ENCODE assay signal across 25 cellular contexts in the genomic region with DNA sequence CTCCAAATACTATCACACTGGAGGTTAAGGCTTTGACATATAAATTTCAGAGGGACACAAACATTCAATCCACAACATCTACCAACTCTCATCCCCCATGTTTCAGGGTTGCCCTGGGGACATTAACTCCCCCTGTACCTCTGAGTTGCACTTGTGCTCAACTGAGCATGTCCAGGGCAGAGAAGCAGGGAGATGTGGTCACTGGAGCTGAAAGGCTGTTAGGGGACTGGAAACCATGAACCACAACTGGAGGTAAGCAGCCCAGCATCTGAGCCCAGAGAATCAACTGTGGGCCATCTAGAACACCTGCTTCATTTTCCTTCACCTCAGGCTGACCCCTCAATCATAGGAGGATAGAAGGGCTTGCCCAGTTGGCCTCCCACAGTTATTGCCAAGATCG.
DNase-seq lines count a peak whose midpoint lies in the region; ATAC-seq and TF ChIP-seq lines count a peak whose summit lies in the region.
"Had no signal": no experiment of that assay in that cellular context is flagged by ENCODE, and none has a peak within 500 bp of the region (broad histone marks: within the 10 kb centered on the region; RNA-seq: fewer than 3 reads in every experiment).

No MANE protein-coding gene starts in this region.

- peaks cover 0 to 6% (median 0%) of the 10 kb centered on the region in 11 experiments; a peak in 1 of 22 replicates for H3K27me3 ChIP-seq in BLaER1 treated with 17β-estradiol and CSF1 and Interleukin-3, amounts not matched to agents 10 nM and 100 nM
- peaks cover 0 to 58% (median 10%) of the 10 kb centered on the region in 45 donors for H3K27me3 ChIP-seq in dorsolateral prefrontal cortex
- no peaks in the 10 kb centered on the region for H3K27me3 ChIP-seq in lower lobe of right lung (ENCODE audit: low read depth)
- H3K27me3 ChIP-seq: foreskin keratinocyte, right atrium auricular region had no signal

- H3K27me3 Mint-ChIP-seq in activated T-helper 17 cell treated with anti-CD3 and anti-CD28 coated beads, Interleukin-2, amount 50 U/mL, for 72 hours = no peaks in the 10 kb centered on the region
- H3K27me3 Mint-ChIP-seq: activated CD8-positive, alpha-beta memory T cell treated with anti-CD3 and anti-CD28 coated beads, Interleukin-2, amount 10 ng/mL, durations not matched to agents 7 days and 5 days had no signal

- peak overlapping the region; percentile 7 for H3K27ac Mint-ChIP-seq in activated T-helper 17 cell treated with anti-CD3 and anti-CD28 coated beads, Interleukin-2, amount 50 U/mL, for 72 hours
- H3K27ac Mint-ChIP-seq: activated CD8-positive, alpha-beta memory T cell treated with anti-CD3 and anti-CD28 coated beads, Interleukin-2, amount 10 ng/mL, durations not matched to agents 7 days and 5 days; CD8-positive, alpha-beta memory T cell had no signal

- intact Hi-C loops in dorsolateral prefrontal cortex (cut with DNase I) = no loop called here
- intact Hi-C loops in lower lobe of right lung (cut with DNase I) = no loop called here

- H3K27ac ChIP-seq in BLaER1 treated with 17β-estradiol and CSF1 and Interleukin-3, amounts not matched to agents 10 nM and 100 nM = peak overlapping the region in 8 of 11 experiments; percentile 13 to 66 (median 38); a peak in 11 of 22 replicates
- H3K27ac ChIP-seq in dorsolateral prefrontal cortex = no peak overlapping the region
- H3K27ac ChIP-seq in lower lobe of right lung = no peak overlapping the region
- H3K27ac ChIP-seq: foreskin keratinocyte, GM23248, right atrium auricular region, SK-N-MC had no signal

- H3K9ac ChIP-seq in BLaER1 treated with 17β-estradiol and CSF1 and Interleukin-3, amounts not matched to agents 10 nM and 100 nM = peak overlapping the region in 4 of 11 experiments; percentile 0 to 42 (median 21); a peak in 3 of 22 replicates
- H3K9ac ChIP-seq: GM23248 had no signal

- no peaks in the 10 kb centered on the region for H4K20me1 ChIP-seq in BLaER1 treated with 17β-estradiol and CSF1 and Interleukin-3, amounts not matched to agents 10 nM and 100 nM

- no peaks in the 10 kb centered on the region for H3K36me3 Mint-ChIP-seq in activated T-helper 17 cell treated with anti-CD3 and anti-CD28 coated beads, Interleukin-2, amount 50 U/mL, for 72 hours (ENCODE audit: low read depth)
- H3K36me3 Mint-ChIP-seq: activated CD8-positive, alpha-beta memory T cell treated with anti-CD3 and anti-CD28 coated beads, Interleukin-2, amount 10 ng/mL, durations not matched to agents 7 days and 5 days had no signal

- H3K4me2 ChIP-seq in BLaER1 treated with 17β-estradiol and CSF1 and Interleukin-3, amounts not matched to agents 10 nM and 100 nM = peak overlapping the region; percentile 56 to 89 (median 79)

- H3K4me1 ChIP-seq in BLaER1 treated with 17β-estradiol and CSF1 and Interleukin-3, amounts not matched to agents 10 nM and 100 nM = peaks cover 35 to 66% (median 57%) of the 10 kb centered on the region in 10 experiments
- H3K4me1 ChIP-seq in lower lobe of right lung = no peaks in the 10 kb centered on the region
- H3K4me1 ChIP-seq: foreskin keratinocyte, right atrium auricular region had no signal

- peaks cover 12% of the 10 kb centered on the region for H3K4me1 Mint-ChIP-seq in activated T-helper 17 cell treated with anti-CD3 and anti-CD28 coated beads, Interleukin-2, amount 50 U/mL, for 72 hours

- ATAC-seq in GM18909 (IDR thresholded peaks at IDR 0.05; ENCODE audit: poor library complexity, unreplicated experiment) (peak; percentile 53), HG02885 (IDR thresholded peaks at IDR 0.05; ENCODE audit: poor library complexity, unreplicated experiment) (peak; percentile 48), lower lobe of right lung (no peak)
- no peak for ATAC-seq in activated T-helper 17 cell treated with anti-CD3 and anti-CD28 coated beads, Interleukin-2, amount 50 U/mL, for 72 hours (replicated peaks)
- ATAC-seq: activated CD4-positive, CD25-positive, alpha-beta regulatory T cell treated with anti-CD3 and anti-CD28 coated beads, Interleukin-2, amount 50 U/mL, for 24 hours; activated CD8-positive, alpha-beta memory T cell treated with anti-CD3 and anti-CD28 coated beads, Interleukin-2, amount 10 ng/mL, durations not matched to agents 7 days and 5 days; foreskin keratinocyte; K562 had no signal

- no peak overlapping the region for H3K4me3 Mint-ChIP-seq in activated T-helper 17 cell treated with anti-CD3 and anti-CD28 coated beads, Interleukin-2, amount 50 U/mL, for 72 hours
- H3K4me3 Mint-ChIP-seq: activated CD8-positive, alpha-beta memory T cell treated with anti-CD3 and anti-CD28 coated beads, Interleukin-2, amount 10 ng/mL, durations not matched to agents 7 days and 5 days; CD8-positive, alpha-beta memory T cell had no signal

- no peaks in the 10 kb centered on the region for H3K36me3 ChIP-seq in BLaER1 treated with 17β-estradiol and CSF1 and Interleukin-3, amounts not matched to agents 10 nM and 100 nM
- no peaks in the 10 kb centered on the region for H3K36me3 ChIP-seq in lower lobe of right lung
- H3K36me3 ChIP-seq: right atrium auricular region had no signal

- H3K4me3 ChIP-seq in BLaER1 treated with 17β-estradiol and CSF1 and Interleukin-3, amounts not matched to agents 10 nM and 100 nM = peak overlapping the region in 2 of 10 experiments; percentile 1 to 15; a peak in 2 of 20 replicates
- no peak overlapping the region for H3K4me3 ChIP-seq in dorsolateral prefrontal cortex
- H3K4me3 ChIP-seq in lower lobe of right lung = no peak overlapping the region
- H3K4me3 ChIP-seq: GM23248, K562, right atrium auricular region, SK-N-MC had no signal

- H3K9me3 ChIP-seq in BLaER1 treated with 17β-estradiol and CSF1 and Interleukin-3, amounts not matched to agents 10 nM and 100 nM (replicated peaks in 1 of 11) = peaks cover 4 to 10% (median 5%) of the 10 kb centered on the region in 11 experiments
- no peaks in the 10 kb centered on the region for H3K9me3 ChIP-seq in lower lobe of right lung

- TF ChIP-seq CTCF in dorsolateral prefrontal cortex (IDR thresholded peaks at IDR 0.05 in 54 of 56, conservative IDR thresholded peaks at IDR 0.05 in 2 of 56; ENCODE audit: low read depth in 1 of 56, partially characterized antibody in 56 of 56) = no peak
- no peak for TF ChIP-seq CTCF in lower lobe of right lung (IDR thresholded peaks at IDR 0.05)

- H3K9me3 Mint-ChIP-seq in activated T-helper 17 cell treated with anti-CD3 and anti-CD28 coated beads, Interleukin-2, amount 50 U/mL, for 72 hours = no peaks in the 10 kb centered on the region

- no peak for DNase-seq in dorsolateral prefrontal cortex
- DNase-seq in lower lobe of right lung = no peak
- DNase-seq in DMS53 (lab: John Stamatoyannopoulos, UW) = no peak
- DNase-seq in 8988T = no peak
- DNase-seq: activated CD8-positive, alpha-beta memory T cell treated with anti-CD3 and anti-CD28 coated beads, Interleukin-2, amount 10 ng/mL, durations not matched to agents 7 days and 5 days; activated effector memory CD4-positive, alpha-beta T cell treated with Interleukin-2 at 50 U/mL for 16 hours; amygdala; CD8-positive, alpha-beta memory T cell; DMS79 treated with DMSO at 0.1 percent for 48 hours; foreskin keratinocyte; GM23248; hypothalamus; islet precursor cell; mammary epithelial cell; NCI-H1694; NCI-H2227 treated with DMSO at 0.1 percent for 48 hours; NCI-H82 had no signal

Comparison
In these comparisons a context has a peak if more than half of its experiments do, and no peak if none do; other contexts are left out.
1. H3K27ac ChIP-seq: peak in BLaER1 treated with 17β-estradiol and CSF1 and Interleukin-3, amounts not matched to agents 10 nM and 100 nM (8 of 11); none in dorsolateral prefrontal cortex (0 of 59) and lower lobe of right lung (single experiment).
2. ATAC-seq: peak in GM18909 (single experiment) and HG02885 (single experiment); none in activated T-helper 17 cell treated with anti-CD3 and anti-CD28 coated beads, Interleukin-2, amount 50 U/mL, for 72 hours (single experiment) and lower lobe of right lung (0 of 2).